In the genomic region with DNA sequence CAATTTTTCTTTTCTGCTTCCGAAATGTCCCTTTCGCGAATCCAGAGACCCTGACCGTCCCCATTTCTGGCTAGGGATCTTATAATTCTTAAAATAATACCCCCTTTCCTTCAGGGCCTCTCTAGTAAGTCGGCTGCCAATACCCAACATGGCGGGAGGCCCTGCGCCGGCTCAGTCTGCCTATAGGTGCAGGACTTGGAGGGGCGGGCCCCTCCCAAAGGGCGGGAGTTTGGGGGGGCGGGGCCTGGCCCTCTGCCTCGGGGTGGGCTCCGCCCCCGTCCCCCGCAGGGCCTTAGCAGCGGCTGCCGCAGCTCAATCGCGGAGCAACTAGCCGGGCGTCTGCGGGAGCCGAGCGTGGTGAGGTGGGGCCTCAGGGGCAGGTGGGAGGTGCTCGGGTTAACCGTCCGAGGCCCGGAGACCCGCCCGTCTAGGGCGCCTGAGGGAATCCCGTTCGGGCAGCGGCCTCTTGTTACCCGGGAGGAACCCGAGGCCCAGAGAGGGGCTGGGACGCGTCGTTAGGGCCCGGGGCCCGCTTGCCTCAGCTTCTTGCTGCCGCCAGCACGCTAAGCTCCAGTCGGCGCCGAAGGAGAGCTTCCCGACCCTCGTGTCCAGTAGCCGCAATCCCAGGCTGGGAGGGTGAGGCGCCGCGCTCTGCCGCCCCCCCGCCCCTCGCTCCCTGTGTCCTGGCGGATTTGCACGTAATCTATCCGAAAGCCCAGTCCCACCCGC, we compare ENCODE assay signal across 1 cellular context.
TF ChIP-seq lines count a peak whose summit lies in the region.

A gene with protein sequence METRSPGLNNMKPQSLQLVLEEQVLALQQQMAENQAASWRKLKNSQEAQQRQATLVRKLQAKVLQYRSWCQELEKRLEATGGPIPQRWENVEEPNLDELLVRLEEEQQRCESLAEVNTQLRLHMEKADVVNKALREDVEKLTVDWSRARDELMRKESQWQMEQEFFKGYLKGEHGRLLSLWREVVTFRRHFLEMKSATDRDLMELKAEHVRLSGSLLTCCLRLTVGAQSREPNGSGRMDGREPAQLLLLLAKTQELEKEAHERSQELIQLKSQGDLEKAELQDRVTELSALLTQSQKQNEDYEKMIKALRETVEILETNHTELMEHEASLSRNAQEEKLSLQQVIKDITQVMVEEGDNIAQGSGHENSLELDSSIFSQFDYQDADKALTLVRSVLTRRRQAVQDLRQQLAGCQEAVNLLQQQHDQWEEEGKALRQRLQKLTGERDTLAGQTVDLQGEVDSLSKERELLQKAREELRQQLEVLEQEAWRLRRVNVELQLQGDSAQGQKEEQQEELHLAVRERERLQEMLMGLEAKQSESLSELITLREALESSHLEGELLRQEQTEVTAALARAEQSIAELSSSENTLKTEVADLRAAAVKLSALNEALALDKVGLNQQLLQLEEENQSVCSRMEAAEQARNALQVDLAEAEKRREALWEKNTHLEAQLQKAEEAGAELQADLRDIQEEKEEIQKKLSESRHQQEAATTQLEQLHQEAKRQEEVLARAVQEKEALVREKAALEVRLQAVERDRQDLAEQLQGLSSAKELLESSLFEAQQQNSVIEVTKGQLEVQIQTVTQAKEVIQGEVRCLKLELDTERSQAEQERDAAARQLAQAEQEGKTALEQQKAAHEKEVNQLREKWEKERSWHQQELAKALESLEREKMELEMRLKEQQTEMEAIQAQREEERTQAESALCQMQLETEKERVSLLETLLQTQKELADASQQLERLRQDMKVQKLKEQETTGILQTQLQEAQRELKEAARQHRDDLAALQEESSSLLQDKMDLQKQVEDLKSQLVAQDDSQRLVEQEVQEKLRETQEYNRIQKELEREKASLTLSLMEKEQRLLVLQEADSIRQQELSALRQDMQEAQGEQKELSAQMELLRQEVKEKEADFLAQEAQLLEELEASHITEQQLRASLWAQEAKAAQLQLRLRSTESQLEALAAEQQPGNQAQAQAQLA (N-terminal part only) (plus strand): TSS at position 718 of the 729 bp plus-strand sequence. CDS start 6,770 bp downstream, outside the sequence.

TF ChIP-seq in HepG2, 621 proteins besides CTCF, POLR2A, EP300 and RAD21 (continued from another document and continues in another):
- TF ChIP-seq ZNF7 (CRISPR knock-in tag; IDR thresholded peaks at IDR 0.05) (no peak; the same call in 1 of the 2 replicates), SAP130 (CRISPR knock-in tag; IDR thresholded peaks at IDR 0.05; ENCODE audit: low read depth) (peak; percentile 89), XBP1 (CRISPR knock-in tag; IDR thresholded peaks at IDR 0.05) (no peak), U2AF1 (optimal IDR thresholded peaks at IDR 0.05; ENCODE audit: low read depth, low read length) (peak; percentile 79), NFIB (CRISPR knock-in tag; IDR thresholded peaks at IDR 0.05; ENCODE audit: borderline replicate concordance) (no peak), PITX1 (CRISPR knock-in tag; IDR thresholded peaks at IDR 0.05) (peak; percentile 83), HOXA7 (CRISPR knock-in tag; IDR thresholded peaks at IDR 0.05) (no peak), IKZF1 (IDR thresholded peaks at IDR 0.05) (no peak), ZFP90 (CRISPR knock-in tag; IDR thresholded peaks at IDR 0.05; ENCODE audit: borderline replicate concordance) (peak; percentile 88; the same call in 1 of the 2 replicates), ZNF75D (CRISPR knock-in tag; IDR thresholded peaks at IDR 0.05; ENCODE audit: borderline replicate concordance) (no peak), ZNF468 (CRISPR knock-in tag; IDR thresholded peaks at IDR 0.05) (0 out of 2 replicates have a peak, but pooled peaks have one; percentile 60), FOXM1 (CRISPR knock-in tag; IDR thresholded peaks at IDR 0.05) (no peak), TMF1 (CRISPR knock-in tag; IDR thresholded peaks at IDR 0.05; ENCODE audit: low read depth) (no peak), TBX2 (CRISPR knock-in tag; IDR thresholded peaks at IDR 0.05; ENCODE audit: borderline replicate concordance) (peak; percentile 90), CBFB (CRISPR knock-in tag; IDR thresholded peaks at IDR 0.05) (no peak; the same call in none of the 2 replicates), KDM2A (CRISPR knock-in tag; IDR thresholded peaks at IDR 0.05; ENCODE audit: borderline replicate concordance, low read depth) (peak; percentile 88; the same call in 1 of the 2 replicates), PPARG (CRISPR knock-in tag; conservative IDR thresholded peaks at IDR 0.05) (peak; percentile 62), ZMYM4 (CRISPR knock-in tag; IDR thresholded peaks at IDR 0.05) (peak; percentile 55)
- TF ChIP-seq, protein P1, sequence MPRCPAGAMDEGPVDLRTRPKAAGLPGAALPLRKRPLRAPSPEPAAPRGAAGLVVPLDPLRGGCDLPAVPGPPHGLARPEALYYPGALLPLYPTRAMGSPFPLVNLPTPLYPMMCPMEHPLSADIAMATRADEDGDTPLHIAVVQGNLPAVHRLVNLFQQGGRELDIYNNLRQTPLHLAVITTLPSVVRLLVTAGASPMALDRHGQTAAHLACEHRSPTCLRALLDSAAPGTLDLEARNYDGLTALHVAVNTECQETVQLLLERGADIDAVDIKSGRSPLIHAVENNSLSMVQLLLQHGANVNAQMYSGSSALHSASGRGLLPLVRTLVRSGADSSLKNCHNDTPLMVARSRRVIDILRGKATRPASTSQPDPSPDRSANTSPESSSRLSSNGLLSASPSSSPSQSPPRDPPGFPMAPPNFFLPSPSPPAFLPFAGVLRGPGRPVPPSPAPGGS (CRISPR knock-in tag; IDR thresholded peaks at IDR 0.05) = peak; percentile 90
- TF ChIP-seq, protein P2, sequence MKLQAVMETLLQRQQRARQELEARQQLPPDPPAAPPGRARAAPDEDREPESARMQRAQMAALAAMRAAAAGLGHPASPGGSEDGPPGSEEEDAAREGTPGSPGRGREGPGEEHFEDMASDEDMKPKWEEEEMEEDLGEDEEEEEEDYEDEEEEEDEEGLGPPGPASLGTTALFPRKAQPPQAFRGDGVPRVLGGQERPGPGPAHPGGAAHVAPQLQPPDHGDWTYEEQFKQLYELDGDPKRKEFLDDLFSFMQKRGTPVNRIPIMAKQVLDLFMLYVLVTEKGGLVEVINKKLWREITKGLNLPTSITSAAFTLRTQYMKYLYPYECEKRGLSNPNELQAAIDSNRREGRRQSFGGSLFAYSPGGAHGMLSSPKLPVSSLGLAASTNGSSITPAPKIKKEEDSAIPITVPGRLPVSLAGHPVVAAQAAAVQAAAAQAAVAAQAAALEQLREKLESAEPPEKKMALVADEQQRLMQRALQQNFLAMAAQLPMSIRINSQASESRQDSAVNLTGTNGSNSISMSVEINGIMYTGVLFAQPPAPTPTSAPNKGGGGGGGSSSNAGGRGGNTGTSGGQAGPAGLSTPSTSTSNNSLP (IDR thresholded peaks at IDR 0.05; ENCODE audit: low read depth, low read length) = peak; percentile 29; the same call in 1 of the 2 replicates
- TF ChIP-seq, protein P3, sequence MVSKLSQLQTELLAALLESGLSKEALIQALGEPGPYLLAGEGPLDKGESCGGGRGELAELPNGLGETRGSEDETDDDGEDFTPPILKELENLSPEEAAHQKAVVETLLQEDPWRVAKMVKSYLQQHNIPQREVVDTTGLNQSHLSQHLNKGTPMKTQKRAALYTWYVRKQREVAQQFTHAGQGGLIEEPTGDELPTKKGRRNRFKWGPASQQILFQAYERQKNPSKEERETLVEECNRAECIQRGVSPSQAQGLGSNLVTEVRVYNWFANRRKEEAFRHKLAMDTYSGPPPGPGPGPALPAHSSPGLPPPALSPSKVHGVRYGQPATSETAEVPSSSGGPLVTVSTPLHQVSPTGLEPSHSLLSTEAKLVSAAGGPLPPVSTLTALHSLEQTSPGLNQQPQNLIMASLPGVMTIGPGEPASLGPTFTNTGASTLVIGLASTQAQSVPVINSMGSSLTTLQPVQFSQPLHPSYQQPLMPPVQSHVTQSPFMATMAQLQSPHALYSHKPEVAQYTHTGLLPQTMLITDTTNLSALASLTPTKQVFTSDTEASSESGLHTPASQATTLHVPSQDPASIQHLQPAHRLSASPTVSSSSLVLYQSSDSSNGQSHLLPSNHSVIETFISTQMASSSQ (IDR thresholded peaks at IDR 0.05; ENCODE audit: low read depth) = peak; percentile 21; the same call in 1 of the 2 replicates
- TF ChIP-seq, protein P3 (CRISPR knock-in tag; IDR thresholded peaks at IDR 0.05; ENCODE audit: borderline replicate concordance) = peak; percentile 60; the same call in 1 of the 2 replicates
- TF ChIP-seq, protein P4, sequence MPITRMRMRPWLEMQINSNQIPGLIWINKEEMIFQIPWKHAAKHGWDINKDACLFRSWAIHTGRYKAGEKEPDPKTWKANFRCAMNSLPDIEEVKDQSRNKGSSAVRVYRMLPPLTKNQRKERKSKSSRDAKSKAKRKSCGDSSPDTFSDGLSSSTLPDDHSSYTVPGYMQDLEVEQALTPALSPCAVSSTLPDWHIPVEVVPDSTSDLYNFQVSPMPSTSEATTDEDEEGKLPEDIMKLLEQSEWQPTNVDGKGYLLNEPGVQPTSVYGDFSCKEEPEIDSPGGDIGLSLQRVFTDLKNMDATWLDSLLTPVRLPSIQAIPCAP (CRISPR knock-in tag; IDR thresholded peaks at IDR 0.05; ENCODE audit: low read depth) = no peak
- TF ChIP-seq, protein P5, sequence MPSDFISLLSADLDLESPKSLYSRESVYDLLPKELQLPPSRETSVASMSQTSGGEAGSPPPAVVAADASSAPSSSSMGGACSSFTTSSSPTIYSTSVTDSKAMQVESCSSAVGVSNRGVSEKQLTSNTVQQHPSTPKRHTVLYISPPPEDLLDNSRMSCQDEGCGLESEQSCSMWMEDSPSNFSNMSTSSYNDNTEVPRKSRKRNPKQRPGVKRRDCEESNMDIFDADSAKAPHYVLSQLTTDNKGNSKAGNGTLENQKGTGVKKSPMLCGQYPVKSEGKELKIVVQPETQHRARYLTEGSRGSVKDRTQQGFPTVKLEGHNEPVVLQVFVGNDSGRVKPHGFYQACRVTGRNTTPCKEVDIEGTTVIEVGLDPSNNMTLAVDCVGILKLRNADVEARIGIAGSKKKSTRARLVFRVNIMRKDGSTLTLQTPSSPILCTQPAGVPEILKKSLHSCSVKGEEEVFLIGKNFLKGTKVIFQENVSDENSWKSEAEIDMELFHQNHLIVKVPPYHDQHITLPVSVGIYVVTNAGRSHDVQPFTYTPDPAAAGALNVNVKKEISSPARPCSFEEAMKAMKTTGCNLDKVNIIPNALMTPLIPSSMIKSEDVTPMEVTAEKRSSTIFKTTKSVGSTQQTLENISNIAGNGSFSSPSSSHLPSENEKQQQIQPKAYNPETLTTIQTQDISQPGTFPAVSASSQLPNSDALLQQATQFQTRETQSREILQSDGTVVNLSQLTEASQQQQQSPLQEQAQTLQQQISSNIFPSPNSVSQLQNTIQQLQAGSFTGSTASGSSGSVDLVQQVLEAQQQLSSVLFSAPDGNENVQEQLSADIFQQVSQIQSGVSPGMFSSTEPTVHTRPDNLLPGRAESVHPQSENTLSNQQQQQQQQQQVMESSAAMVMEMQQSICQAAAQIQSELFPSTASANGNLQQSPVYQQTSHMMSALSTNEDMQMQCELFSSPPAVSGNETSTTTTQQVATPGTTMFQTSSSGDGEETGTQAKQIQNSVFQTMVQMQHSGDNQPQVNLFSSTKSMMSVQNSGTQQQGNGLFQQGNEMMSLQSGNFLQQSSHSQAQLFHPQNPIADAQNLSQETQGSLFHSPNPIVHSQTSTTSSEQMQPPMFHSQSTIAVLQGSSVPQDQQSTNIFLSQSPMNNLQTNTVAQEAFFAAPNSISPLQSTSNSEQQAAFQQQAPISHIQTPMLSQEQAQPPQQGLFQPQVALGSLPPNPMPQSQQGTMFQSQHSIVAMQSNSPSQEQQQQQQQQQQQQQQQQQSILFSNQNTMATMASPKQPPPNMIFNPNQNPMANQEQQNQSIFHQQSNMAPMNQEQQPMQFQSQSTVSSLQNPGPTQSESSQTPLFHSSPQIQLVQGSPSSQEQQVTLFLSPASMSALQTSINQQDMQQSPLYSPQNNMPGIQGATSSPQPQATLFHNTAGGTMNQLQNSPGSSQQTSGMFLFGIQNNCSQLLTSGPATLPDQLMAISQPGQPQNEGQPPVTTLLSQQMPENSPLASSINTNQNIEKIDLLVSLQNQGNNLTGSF (CRISPR knock-in tag; IDR thresholded peaks at IDR 0.05) = peak; percentile 93
- TF ChIP-seq, protein P6, sequence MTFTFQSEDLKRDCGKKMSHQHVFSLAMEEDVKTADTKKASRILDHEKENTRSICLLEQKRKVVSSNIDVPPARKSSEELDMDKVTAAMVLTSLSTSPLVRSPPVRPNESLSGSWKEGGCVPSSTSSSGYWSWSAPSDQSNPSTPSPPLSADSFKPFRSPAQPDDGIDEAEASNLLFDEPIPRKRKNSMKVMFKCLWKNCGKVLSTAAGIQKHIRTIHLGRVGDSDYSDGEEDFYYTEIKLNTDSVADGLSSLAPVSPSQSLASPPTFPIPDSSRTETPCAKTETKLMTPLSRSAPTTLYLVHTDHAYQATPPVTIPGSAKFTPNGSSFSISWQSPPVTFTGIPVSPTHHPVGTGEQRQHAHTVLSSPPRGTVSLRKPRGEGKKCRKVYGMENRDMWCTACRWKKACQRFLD (CRISPR knock-in tag; IDR thresholded peaks at IDR 0.05; ENCODE audit: borderline replicate concordance) = 0 out of 2 replicates have a peak, but pooled peaks have one; percentile 75
- TF ChIP-seq, protein P7, sequence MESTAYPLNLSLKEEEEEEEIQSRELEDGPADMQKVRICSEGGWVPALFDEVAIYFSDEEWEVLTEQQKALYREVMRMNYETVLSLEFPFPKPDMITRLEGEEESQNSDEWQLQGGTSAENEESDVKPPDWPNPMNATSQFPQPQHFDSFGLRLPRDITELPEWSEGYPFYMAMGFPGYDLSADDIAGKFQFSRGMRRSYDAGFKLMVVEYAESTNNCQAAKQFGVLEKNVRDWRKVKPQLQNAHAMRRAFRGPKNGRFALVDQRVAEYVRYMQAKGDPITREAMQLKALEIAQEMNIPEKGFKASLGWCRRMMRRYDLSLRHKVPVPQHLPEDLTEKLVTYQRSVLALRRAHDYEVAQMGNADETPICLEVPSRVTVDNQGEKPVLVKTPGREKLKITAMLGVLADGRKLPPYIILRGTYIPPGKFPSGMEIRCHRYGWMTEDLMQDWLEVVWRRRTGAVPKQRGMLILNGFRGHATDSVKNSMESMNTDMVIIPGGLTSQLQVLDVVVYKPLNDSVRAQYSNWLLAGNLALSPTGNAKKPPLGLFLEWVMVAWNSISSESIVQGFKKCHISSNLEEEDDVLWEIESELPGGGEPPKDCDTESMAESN (CRISPR knock-in tag; conservative IDR thresholded peaks at IDR 0.05) = no peak
- TF ChIP-seq, protein P8, sequence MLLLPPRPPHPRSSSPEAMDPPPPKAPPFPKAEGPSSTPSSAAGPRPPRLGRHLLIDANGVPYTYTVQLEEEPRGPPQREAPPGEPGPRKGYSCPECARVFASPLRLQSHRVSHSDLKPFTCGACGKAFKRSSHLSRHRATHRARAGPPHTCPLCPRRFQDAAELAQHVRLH (CRISPR knock-in tag; IDR thresholded peaks at IDR 0.05; ENCODE audit: borderline replicate concordance, low read depth) = no peak
- TF ChIP-seq, protein P9, sequence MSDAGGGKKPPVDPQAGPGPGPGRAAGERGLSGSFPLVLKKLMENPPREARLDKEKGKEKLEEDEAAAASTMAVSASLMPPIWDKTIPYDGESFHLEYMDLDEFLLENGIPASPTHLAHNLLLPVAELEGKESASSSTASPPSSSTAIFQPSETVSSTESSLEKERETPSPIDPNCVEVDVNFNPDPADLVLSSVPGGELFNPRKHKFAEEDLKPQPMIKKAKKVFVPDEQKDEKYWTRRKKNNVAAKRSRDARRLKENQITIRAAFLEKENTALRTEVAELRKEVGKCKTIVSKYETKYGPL (CRISPR knock-in tag; IDR thresholded peaks at IDR 0.05) = peak; percentile 72; the same call in 1 of the 2 replicates
